1 cellular context compared by ENCODE assay signal in genomic region chrX:112888916-112889315, GRCh38.
TF ChIP-seq lines count a peak whose summit lies in the region.

No MANE protein-coding gene starts in this region.

TF ChIP-seq in GM12878, 131 proteins besides CTCF, POLR2A, EP300 and RAD21 (continued from another document):
- TF ChIP-seq KDM1A (IDR thresholded peaks at IDR 0.05; ENCODE audit: borderline replicate concordance), result no peak
- TF ChIP-seq POLR2AphosphoS5 (IDR thresholded peaks at IDR 0.05; ENCODE audit: low read length), result no peak
